ENCODE assay signal across 8 cellular contexts in the genomic region with DNA sequence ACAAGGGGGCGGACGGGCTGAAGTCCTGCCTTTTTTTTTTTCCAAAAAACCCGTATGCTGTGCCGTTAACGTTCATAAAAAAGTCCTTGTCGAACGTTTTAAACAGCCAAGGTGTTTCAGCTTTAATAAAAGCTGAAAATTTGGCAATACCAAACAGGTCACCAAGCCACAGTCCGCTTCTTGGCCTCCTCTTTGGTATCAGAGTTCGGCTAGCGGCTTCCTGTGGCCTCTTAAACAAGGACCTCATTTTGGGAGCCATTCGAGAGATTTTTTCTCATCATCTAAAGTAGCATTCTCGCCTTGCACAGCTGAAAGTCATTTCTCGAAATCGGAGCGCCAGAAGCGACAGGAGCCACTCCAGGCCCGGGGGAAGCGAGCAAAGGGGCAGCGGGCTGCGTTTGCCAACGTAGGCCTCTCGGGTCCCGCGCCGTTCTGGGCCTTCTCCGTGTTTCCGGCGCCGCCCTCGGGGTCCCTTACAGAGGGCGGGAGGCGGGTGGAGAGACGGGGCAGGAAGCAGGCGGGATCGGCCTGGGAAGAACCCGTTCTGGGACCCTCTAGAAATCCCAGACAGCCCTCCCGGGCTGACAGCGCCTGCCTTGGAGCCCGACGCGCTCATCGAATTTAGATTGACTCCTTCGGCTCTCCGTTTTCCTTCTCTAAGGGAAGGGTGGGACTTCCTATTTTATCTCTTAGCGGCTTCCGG. TPM values are rescaled to one million over a fixed set of nuclear protein-coding genes. Genes with fewer than 3 reads are reported as not detected.
A peak's percentile ranks its signal among the peaks of the same experiment; 100 is the strongest.
DNase-seq lines count a peak whose midpoint lies in the region; ATAC-seq and TF ChIP-seq lines count a peak whose summit lies in the region.

No MANE protein-coding gene starts in this region.

- DNase-seq in DMS79 treated with DMSO at 0.1 percent for 48 hours (lab: John Stamatoyannopoulos, UW) (peak; percentile 69), HuH-7.5 (ENCODE audit: low spot score) (peak; percentile 23), SKM-1 treated with dmso at 0.1 percent for 144 hours (lab: John Stamatoyannopoulos, UW; ENCODE audit: unreplicated experiment) (peak; percentile 84), heart right ventricle (peak in 1 of 2 donors; percentile 73), uterus (peak; percentile 59 to 63)
- DNase-seq in activated naive CD8-positive, alpha-beta T cell treated with anti-CD3 and anti-CD28 coated beads for 36 hours, result peak; percentile 75

- no peaks in the 10 kb centered on the region for H3K9me3 ChIP-seq in heart right ventricle
- no peaks in the 10 kb centered on the region for H3K9me3 ChIP-seq in uterus

- ATAC-seq in GM21447 (IDR thresholded peaks at IDR 0.05; ENCODE audit: unreplicated experiment) (peak; percentile 35), heart right ventricle (peak; percentile 59 to 86 (median 75))

- no peaks in the 10 kb centered on the region for H3K27me3 ChIP-seq in heart right ventricle
- no peaks in the 10 kb centered on the region for H3K27me3 ChIP-seq in rectal smooth muscle tissue (ENCODE audit: control insufficient read depth, insufficient read depth, low read length)
- no peaks in the 10 kb centered on the region for H3K27me3 ChIP-seq in uterus

- H3K9me3 Mint-ChIP-seq in activated naive CD8-positive, alpha-beta T cell treated with anti-CD3 and anti-CD28 coated beads for 36 hours, result peaks cover 2% of the 10 kb centered on the region

- H3K4me3 ChIP-seq in heart right ventricle (peak overlapping the region; percentile 53 to 98 (median 94)), rectal smooth muscle tissue (ENCODE audit: low read length) (peak overlapping the region; percentile 98), uterus (peak overlapping the region; percentile 70 to 98)

- H3K4me1 ChIP-seq in heart right ventricle (peaks cover 0 to 46% (median 37%) of the 10 kb centered on the region in 9 donors), rectal smooth muscle tissue (ENCODE audit: control insufficient read depth, insufficient read depth, low read length) (peaks cover 10% of the 10 kb centered on the region), uterus (no peaks in the 10 kb centered on the region)

- H3K4me3 Mint-ChIP-seq in activated naive CD8-positive, alpha-beta T cell treated with anti-CD3 and anti-CD28 coated beads for 36 hours, result peak overlapping the region; percentile 95

- H3K36me3 ChIP-seq in heart right ventricle (peaks cover 0 to 28% (median 8%) of the 10 kb centered on the region in 9 donors), rectal smooth muscle tissue (ENCODE audit: control insufficient read depth, insufficient read depth, low read length) (peaks cover 3% of the 10 kb centered on the region), uterus (no peaks in the 10 kb centered on the region)

- intact Hi-C loops in heart right ventricle (cut with DNase I), result loop anchor here in 2 of 10 donors (5.0 kb wide), 1 partner anchor 100 kb away; the partner anchor contains the start of gene CNDP2 (in 2 of the 2)
- intact Hi-C loops in uterus (cut with DNase I; ENCODE audit: low total_unique reads), result no loop called here

- peak overlapping the region; percentile 98 for H3K27ac Mint-ChIP-seq in activated naive CD8-positive, alpha-beta T cell treated with anti-CD3 and anti-CD28 coated beads for 36 hours

- H3K27ac ChIP-seq in heart right ventricle, result peak overlapping the region; percentile 96 to 100 (median 99)
- peak overlapping the region; percentile 99 for H3K27ac ChIP-seq in rectal smooth muscle tissue (ENCODE audit: low read depth, low read length)
- peak overlapping the region; percentile 92 to 98 for H3K27ac ChIP-seq in uterus

- no peaks in the 10 kb centered on the region for H3K27me3 Mint-ChIP-seq in activated naive CD8-positive, alpha-beta T cell treated with anti-CD3 and anti-CD28 coated beads for 36 hours

- H3K36me3 Mint-ChIP-seq in activated naive CD8-positive, alpha-beta T cell treated with anti-CD3 and anti-CD28 coated beads for 36 hours, result peaks cover 46% of the 10 kb centered on the region

- H3K4me1 Mint-ChIP-seq in activated naive CD8-positive, alpha-beta T cell treated with anti-CD3 and anti-CD28 coated beads for 36 hours, result peaks cover 46% of the 10 kb centered on the region

- 0 to 1% methylated on average over 46 of the region's 46 CpGs for WGBS in heart right ventricle, 2 donors

- no peak for TF ChIP-seq POLR2A in uterus (IDR thresholded peaks at IDR 0.05)

- no peak for TF ChIP-seq CTCF in heart right ventricle (IDR thresholded peaks at IDR 0.05)
- no peak for TF ChIP-seq CTCF in uterus (IDR thresholded peaks at IDR 0.05)

- H3K9ac ChIP-seq in rectal smooth muscle tissue (ENCODE audit: low read length), result peak overlapping the region; percentile 93

RNA-seq across cellular contexts. Expression of gene ZNF407, which starts 0.6 kb away (rescaled TPM):
- total RNA-seq in activated naive CD8-positive, alpha-beta T cell treated with anti-CD3 and anti-CD28 coated beads for 36 hours, result 10 to 100 TPM in 1 of 2 experiments, 1 to 10 TPM in 1; 9.6 to 10.3 TPM
- total RNA-seq in heart right ventricle (10 to 100 TPM in 9 of 10 donors, 1 to 10 TPM in 1; 8.7 to 14.9 (median 12.9) TPM), uterus (10 to 100 TPM; 10.6 to 38.9 (median 23.7) TPM)
- polyA plus RNA-seq in heart right ventricle, result 1 to 10 TPM; 2.5 to 4.1 TPM
